ENCODE assay signal across 10 cellular contexts in genomic region chr6:1355068-1355467, GRCh38. TPM values are rescaled to one million over a fixed set of nuclear protein-coding genes. Genes with fewer than 3 reads are reported as not detected.
"Had no signal": no experiment of that assay in that cellular context is flagged by ENCODE, and none has a peak within 500 bp of the region (broad histone marks: within the 10 kb centered on the region; RNA-seq: fewer than 3 reads in every experiment).

No MANE protein-coding gene starts in this region.

RNA-seq across cellular contexts. Expression of gene FOXF2, which starts 34.3 kb away (rescaled TPM):
- total RNA-seq: OCI-LY7, PC-3, PC-9 had no signal
- polyA plus RNA-seq: SK-N-SH had no signal

RNA-seq across cellular contexts. Expression of gene FOXQ1, which starts 43.2 kb away (rescaled TPM):
- total RNA-seq: OCI-LY7, Peyer's patch, Right ventricle myocardium inferior, Right ventricle myocardium superior, RPMI7951, SJCRH30, SK-MEL-5 had no signal
- polyA plus RNA-seq: SK-N-SH had no signal
